8 cellular contexts compared by ENCODE assay signal in genomic region chr1:28091043-28091781, GRCh38. TPM values are rescaled to one million over a fixed set of nuclear protein-coding genes. Genes with fewer than 3 reads are reported as not detected.
A peak's percentile ranks its signal among the peaks of the same experiment; 100 is the strongest.
DNase-seq lines count a peak whose midpoint lies in the region; ATAC-seq, FAIRE-seq and TF ChIP-seq lines count a peak whose summit lies in the region.

No MANE protein-coding gene starts in this region.

- H3K9me3 Mint-ChIP-seq in CD4-positive, alpha-beta memory T cell = peaks cover 0 to 4% (median 0%) of the 10 kb centered on the region in 8 donors
- no peaks in the 10 kb centered on the region for H3K9me3 Mint-ChIP-seq in neural crest cell

- peak overlapping the region; percentile 4 to 86 (median 70) for H3K4me3 Mint-ChIP-seq in CD4-positive, alpha-beta memory T cell
- H3K4me3 Mint-ChIP-seq in neural crest cell = peak overlapping the region; percentile 81

- peaks cover 0 to 7% of the 10 kb centered on the region in 2 donors for H3K36me3 Mint-ChIP-seq in CD4-positive, alpha-beta memory T cell
- H3K36me3 Mint-ChIP-seq in neural crest cell (ENCODE audit: low read depth) = no peaks in the 10 kb centered on the region

- peak; percentile 70 to 79 (median 77) for DNase-seq in CD4-positive, alpha-beta memory T cell
- DNase-seq in HTR-8/SVneo (ENCODE audit: insufficient read length, low spot score) (peak; percentile 53), OCI-M2 (lab: John Stamatoyannopoulos, UW; ENCODE audit: unreplicated experiment) (peak; percentile 37), activated T-cell treated with anti-CD3 and anti-CD28 coated beads for 24 hours (ENCODE audit: low read depth) (peak; percentile 75), esophagus muscularis mucosa (ENCODE audit: extremely low spot score) (peak; percentile 94), neural crest cell (ENCODE audit: low read depth, low spot score) (peak; percentile 69), suprapubic skin (ENCODE audit: low spot score in 2 of 2) (no peak)

- H3K4me1 ChIP-seq in CD4-positive, alpha-beta memory T cell (ENCODE audit: insufficient read depth, low read length) = peaks cover 18% of the 10 kb centered on the region
- H3K4me1 ChIP-seq in esophagus muscularis mucosa = peaks cover 14 to 25% (median 21%) of the 10 kb centered on the region in 4 donors
- H3K4me1 ChIP-seq in suprapubic skin = peaks cover 21% of the 10 kb centered on the region

- no peak for TF ChIP-seq EP300 in esophagus muscularis mucosa (IDR thresholded peaks at IDR 0.05)
- TF ChIP-seq EP300 in suprapubic skin (IDR thresholded peaks at IDR 0.05) = no peak

- H3K4me3 ChIP-seq in CD4-positive, alpha-beta memory T cell (ENCODE audit: low read length in 2 of 2) = no peak overlapping the region
- H3K4me3 ChIP-seq in esophagus muscularis mucosa (no peak overlapping the region), suprapubic skin (no peak overlapping the region)

- peaks cover 0 to 2% of the 10 kb centered on the region in 2 donors for H3K27me3 Mint-ChIP-seq in CD4-positive, alpha-beta memory T cell
- peaks cover 25% of the 10 kb centered on the region for H3K27me3 Mint-ChIP-seq in neural crest cell (ENCODE audit: low read depth)

- TF ChIP-seq POLR2A in esophagus muscularis mucosa (IDR thresholded peaks at IDR 0.05; ENCODE audit: low read depth) (no peak), suprapubic skin (IDR thresholded peaks at IDR 0.05) (no peak)

- intact Hi-C loops in CD4-positive, alpha-beta memory T cell (cut with micrococcal nuclease) = loop anchor here (1.0 to 2.0 kb wide), 3 partner anchors 108 to 786 kb away; no protein-coding TSS in a partner anchor
- intact Hi-C loops in esophagus muscularis mucosa (cut with DNase I) = no loop called here

- no peaks in the 10 kb centered on the region for H3K27me3 ChIP-seq in CD4-positive, alpha-beta memory T cell (ENCODE audit: insufficient read depth, low read length)
- H3K27me3 ChIP-seq in esophagus muscularis mucosa (peaks cover 0 to 19% (median 0%) of the 10 kb centered on the region in 4 donors), suprapubic skin (no peaks in the 10 kb centered on the region)

- CTCF ChIA-PET in CD4-positive, alpha-beta memory T cell (lab: Charles Lee; ENCODE audit: partially characterized antibody) = interaction anchor here (0.8 to 7.4 kb wide), 23 partner anchors 11 to 785 kb away, joined by 3 to 90 read pairs (median 4); partner anchors contain the start of gene ATP5IF1

- H3K36me3 ChIP-seq in CD4-positive, alpha-beta memory T cell (ENCODE audit: insufficient read depth, low read length) = no peaks in the 10 kb centered on the region
- H3K36me3 ChIP-seq in esophagus muscularis mucosa (no peaks in the 10 kb centered on the region), suprapubic skin (no peaks in the 10 kb centered on the region)

- FAIRE-seq in HTR-8/SVneo (lab: Jason Lieb, UNC) = no peak

- TF ChIP-seq CTCF in esophagus muscularis mucosa (IDR thresholded peaks at IDR 0.05) (peak; percentile 59 to 79 (median 63)), neural crest cell (conservative IDR thresholded peaks at IDR 0.05) (peak; percentile 85), suprapubic skin (IDR thresholded peaks at IDR 0.05) (peak; percentile 69 to 74)

- ATAC-seq in GM18502 (IDR thresholded peaks at IDR 0.05; ENCODE audit: poor library complexity, unreplicated experiment) = no peak

- POLR2A ChIA-PET in CD4-positive, alpha-beta memory T cell (lab: Charles Lee; ENCODE audit: partially characterized antibody) = interaction anchor here (0.6 to 1.7 kb wide), 6 partner anchors 109 to 490 kb away, joined by 3 to 12 read pairs (median 4); partner anchors contain the start of genes ATP5IF1, MED18 and PHACTR4

- 45% methylated on average over 6 of the region's 6 CpGs for WGBS in esophagus muscularis mucosa
- 37% methylated on average over 6 of the region's 6 CpGs for WGBS in suprapubic skin

- no peaks in the 10 kb centered on the region for H3K9me3 ChIP-seq in CD4-positive, alpha-beta memory T cell (ENCODE audit: control insufficient read depth in 1 of 2, low read length in 2 of 2)
- no peaks in the 10 kb centered on the region for H3K9me3 ChIP-seq in esophagus muscularis mucosa
- no peaks in the 10 kb centered on the region for H3K9me3 ChIP-seq in suprapubic skin

- peaks cover 18 to 31% (median 24%) of the 10 kb centered on the region in 4 donors for H3K4me1 Mint-ChIP-seq in CD4-positive, alpha-beta memory T cell
- H3K4me1 Mint-ChIP-seq in neural crest cell = peaks cover 11% of the 10 kb centered on the region

- no peak overlapping the region for H3K27ac ChIP-seq in CD4-positive, alpha-beta memory T cell (ENCODE audit: low read depth, low read length)
- no peak overlapping the region for H3K27ac ChIP-seq in esophagus muscularis mucosa (replicated peaks in 1 of 4)
- no peak overlapping the region for H3K27ac ChIP-seq in suprapubic skin

- peak overlapping the region in 6 of 7 donors; percentile 23 to 89 (median 58) for H3K27ac Mint-ChIP-seq in CD4-positive, alpha-beta memory T cell
- H3K27ac Mint-ChIP-seq in neural crest cell (ENCODE audit: unreplicated experiment) = no peak overlapping the region

RNA-seq across cellular contexts. Expression of gene EYA3, which starts 2.8 kb away (rescaled TPM):
- 10 to 100 TPM; 21.1 to 22.6 TPM for total RNA-seq in CD4-positive, alpha-beta memory T cell
- polyA plus RNA-seq in CD4-positive, alpha-beta memory T cell = 1 to 10 TPM; 4.8 to 5.9 TPM
- total RNA-seq in esophagus muscularis mucosa = 10 to 100 TPM in 1 of 4 donors, 1 to 10 TPM in 3; 8.2 to 11.9 (median 8.7) TPM
- 35.9 and 39.5 TPM in 2 replicates for total RNA-seq in neural crest cell
- total RNA-seq in suprapubic skin = 10 to 100 TPM; 15.4 to 20.3 (median 17.2) TPM

Comparison
In these comparisons a context has a peak if more than half of its experiments do, and no peak if none do; other contexts are left out.
1. DNase-seq: peak in CD4-positive, alpha-beta memory T cell (5 of 5), HTR-8/SVneo (single experiment), OCI-M2 (single experiment), activated T-cell treated with anti-CD3 and anti-CD28 coated beads for 24 hours (single experiment), esophagus muscularis mucosa (single experiment) and neural crest cell (single experiment); none in suprapubic skin (0 of 2).
2. Peak in every context shown above with its lines, with median percentiles within 50 percentile points of each other: CTCF ChIP-seq.